In the genomic region with DNA sequence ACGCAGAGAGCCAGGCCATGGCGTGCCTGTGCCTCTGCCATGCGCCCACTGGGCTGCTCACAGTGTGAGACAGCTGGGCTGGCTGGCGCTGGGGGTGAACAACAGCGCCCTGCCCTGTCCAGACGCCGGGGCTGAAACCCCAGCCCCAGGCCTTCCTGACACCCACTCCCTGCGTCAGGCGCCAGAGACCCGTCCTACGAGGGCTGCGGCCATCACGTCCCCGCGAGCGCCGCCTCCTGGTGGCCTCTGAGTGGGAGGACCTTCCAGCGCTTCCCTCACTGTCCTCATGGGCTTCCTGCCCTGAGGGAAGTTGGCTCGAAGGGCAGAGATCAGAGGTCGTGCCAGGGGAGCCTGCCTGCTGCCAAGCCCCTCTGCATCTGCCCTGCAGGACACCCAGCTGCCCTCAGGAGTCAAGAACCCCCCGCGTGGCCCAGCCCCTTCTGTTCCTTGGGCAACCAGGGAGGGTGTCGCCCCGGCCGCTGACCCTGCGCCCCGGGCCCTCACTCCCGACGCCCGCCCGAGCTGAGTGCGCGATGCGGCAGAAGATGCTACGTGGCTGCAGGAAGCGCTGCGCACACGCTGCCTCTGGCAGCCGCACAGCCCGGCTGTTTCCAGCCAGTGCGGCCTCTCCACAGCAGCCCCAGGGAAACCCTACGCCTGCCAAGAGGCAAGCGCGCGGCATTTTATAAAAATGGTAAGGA, we compare ENCODE assay signal across 17 cellular contexts. TPM values are rescaled to one million over a fixed set of nuclear protein-coding genes. Genes with fewer than 3 reads are reported as not detected.
DNase-seq lines count a peak whose midpoint lies in the region; ATAC-seq, FAIRE-seq and TF ChIP-seq lines count a peak whose summit lies in the region.
"Had no signal": no experiment of that assay in that cellular context is flagged by ENCODE, and none has a peak within 500 bp of the region (broad histone marks: within the 10 kb centered on the region; RNA-seq: fewer than 3 reads in every experiment).

No MANE protein-coding gene starts in this region.

- H3K23ac ChIP-seq in neuronal stem cell (ENCODE audit: low read depth, low read length, poor library complexity) = peak overlapping the region; percentile 80

- no peak overlapping the region for H3K4me3 Mint-ChIP-seq in glutamatergic neuron (ENCODE audit: unreplicated experiment)
- H3K4me3 Mint-ChIP-seq: activated naive CD8-positive, alpha-beta T cell; memory B cell had no signal

- peaks cover 2% of the 10 kb centered on the region for H3K9me3 Mint-ChIP-seq in glutamatergic neuron (ENCODE audit: unreplicated experiment)

- FAIRE-seq in GM12891 (lab: Jason Lieb, UNC) = no peak
- FAIRE-seq: pancreas, TTC549 had no signal

- no peak overlapping the region for H3K4me3 ChIP-seq in astrocyte of the spinal cord (ENCODE audit: low read depth, low read length)
- H3K4me3 ChIP-seq in neuronal stem cell (ENCODE audit: low read length in 2 of 2) = no peak overlapping the region
- H3K4me3 ChIP-seq: pancreas had no signal

- no peak overlapping the region for H2AK5ac ChIP-seq in neuronal stem cell (ENCODE audit: low read depth, low read length)

- in situ Hi-C loops in astrocyte of the spinal cord (cut with HindIII; ENCODE audit: low sequenced_read_pairs) = no loop called here

- H3K36me3 ChIP-seq in neuronal stem cell (replicated peaks in 1 of 2; ENCODE audit: control insufficient read depth in 2 of 2, insufficient read depth in 2 of 2, low read length in 2 of 2) = peaks cover 19 to 73% of the 10 kb centered on the region in 2 donors

- H3K9ac ChIP-seq in neuronal stem cell (ENCODE audit: low read depth, low read length, poor library complexity) = peak overlapping the region; percentile 63

- peaks cover 23% of the 10 kb centered on the region for H3K79me1 ChIP-seq in neuronal stem cell (ENCODE audit: low read depth, low read length)

- TF ChIP-seq CTCF in astrocyte of the spinal cord (IDR thresholded peaks at IDR 0.05; ENCODE audit: low read depth, low read length) = peak; percentile 25
- peak; percentile 31 for TF ChIP-seq CTCF in glutamatergic neuron (IDR thresholded peaks at IDR 0.05; ENCODE audit: partially characterized antibody, unreplicated experiment)

- H3K4me2 ChIP-seq in neuronal stem cell (ENCODE audit: insufficient read depth, low read length, poor library complexity, severe bottlenecking) = no peak overlapping the region

- peaks cover under 1% of the 10 kb centered on the region for H3K36me3 Mint-ChIP-seq in glutamatergic neuron (ENCODE audit: unreplicated experiment)

- no peak for TF ChIP-seq POLR2A in GM12891 (IDR thresholded peaks at IDR 0.05; ENCODE audit: low read depth, low read length)

- H3K9me3 ChIP-seq in neuronal stem cell (replicated peaks in 1 of 2; ENCODE audit: control insufficient read depth in 2 of 2, insufficient read depth in 1 of 2, low read depth in 1 of 2, low read length in 2 of 2) = peaks cover 0 to 26% of the 10 kb centered on the region in 2 donors
- H3K9me3 ChIP-seq: pancreas had no signal

- no peak overlapping the region for H3K4ac ChIP-seq in neuronal stem cell (ENCODE audit: low read length)

- H3K18ac ChIP-seq in neuronal stem cell (ENCODE audit: low read length) = peak overlapping the region; percentile 38

- no peaks in the 10 kb centered on the region for H3K4me1 ChIP-seq in neuronal stem cell (ENCODE audit: control insufficient read depth in 2 of 2, insufficient read depth in 1 of 2, low read depth in 1 of 2, low read length in 2 of 2)
- H3K4me1 ChIP-seq: pancreas had no signal

- no peak overlapping the region for H3K27ac ChIP-seq in neuronal stem cell (replicated peaks; ENCODE audit: low read length)
- H3K27ac ChIP-seq: pancreas, RWPE1 had no signal

- H3K4me1 Mint-ChIP-seq in glutamatergic neuron (ENCODE audit: low read depth, unreplicated experiment) = no peaks in the 10 kb centered on the region

- no peak overlapping the region for H2BK120ac ChIP-seq in neuronal stem cell (ENCODE audit: low read depth, low read length)

- H2AFZ ChIP-seq in neuronal stem cell (ENCODE audit: low read length) = no peak overlapping the region

- no CpG with 5 or more reads among the region's 45 CpGs for WGBS in neuronal stem cell (ENCODE audit: extremely low coverage in 2 of 2, insufficient read length in 2 of 2, insufficient replicate concordance in 1 of 2), 2 donors

- no peak overlapping the region for H4K8ac ChIP-seq in neuronal stem cell (ENCODE audit: low read depth, low read length)

- DNase-seq in GM12891 (ENCODE audit: insufficient read length, low spot score) = peak; percentile 5
- DNase-seq in astrocyte of the spinal cord (ENCODE audit: low read depth, low spot score) = no peak
- DNase-seq in glutamatergic neuron = peak; percentile 48
- DNase-seq in neuronal stem cell (ENCODE audit: low spot score) = no peak
- no peak for DNase-seq in HUDEP-2 (lab: John Stamatoyannopoulos, UW; ENCODE audit: unreplicated experiment in 76 of 76)
- no peak for DNase-seq in globus pallidus (ENCODE audit: low spot score)
- DNase-seq in T-helper 9 cell = no peak
- DNase-seq: GOT3; NCI-H1092 treated with DMSO at 0.1 percent for 48 hours; NCI-H69; stimulated activated CD4-positive, alpha-beta T cell treated with anti-CD3 and anti-CD28 coated beads, Interleukin-1b, Interleukin-23, amount 100 ng/mL, for 48 hours had no signal

- H4K91ac ChIP-seq in neuronal stem cell (ENCODE audit: low read depth, low read length, poor library complexity) = peak overlapping the region; percentile 24

- ATAC-seq in HG03342 (IDR thresholded peaks at IDR 0.05; ENCODE audit: unreplicated experiment) = no peak

- H3K27me3 Mint-ChIP-seq in glutamatergic neuron (ENCODE audit: unreplicated experiment) = peaks cover 5% of the 10 kb centered on the region
- H3K27me3 Mint-ChIP-seq: activated naive CD8-positive, alpha-beta T cell; memory B cell had no signal

- no peak overlapping the region for H3K27ac Mint-ChIP-seq in glutamatergic neuron (ENCODE audit: unreplicated experiment)
- H3K27ac Mint-ChIP-seq: activated naive CD8-positive, alpha-beta T cell; memory B cell had no signal

- peak overlapping the region; percentile 10 for H2BK12ac ChIP-seq in neuronal stem cell (ENCODE audit: low read length)

- no peak overlapping the region for H2BK15ac ChIP-seq in neuronal stem cell (ENCODE audit: low read length)

- H3K14ac ChIP-seq in neuronal stem cell (ENCODE audit: low read length) = peak overlapping the region; percentile 71

- no peaks in the 10 kb centered on the region for H3K27me3 ChIP-seq in neuronal stem cell (ENCODE audit: control insufficient read depth in 3 of 3, insufficient read depth in 3 of 3, low read depth in 1 of 3, low read length in 3 of 3)
- H3K27me3 ChIP-seq: pancreas had no signal

- peak overlapping the region; percentile 53 for H2BK5ac ChIP-seq in neuronal stem cell (ENCODE audit: low read length)

TF ChIP-seq in GM12891, 5 proteins besides CTCF, POLR2A, EP300 and RAD21:
- TF ChIP-seq SPI1 (IDR thresholded peaks at IDR 0.05; ENCODE audit: low read depth, low read length) (no peak), PAX5 (IDR thresholded peaks at IDR 0.05; ENCODE audit: insufficient read depth, low read length, severe bottlenecking) (no peak), POLR2AphosphoS5 (IDR thresholded peaks at IDR 0.05; ENCODE audit: low read depth, low read length) (no peak), POU2F2 (IDR thresholded peaks at IDR 0.05; ENCODE audit: low read depth, low read length) (no peak), TAF1 (IDR thresholded peaks at IDR 0.05; ENCODE audit: low read depth, low read length) (no peak)
TF ChIP-seq in GM12891: peak in this region for 0.

RNA-seq across cellular contexts. Expression of gene NELFA, which starts 16.2 kb away (rescaled TPM):
- polyA plus RNA-seq in GM12891 (2012; ENCODE audit: low read depth, missing spikeins) = 18.5 TPM
- 39.6 TPM for total RNA-seq in glutamatergic neuron (ENCODE audit: unreplicated experiment)
- polyA plus RNA-seq in neuronal stem cell (2013, experiment 1 of 2) = 42.9 TPM
- polyA plus RNA-seq in neuronal stem cell (2013, experiment 2 of 2) = 44.3 TPM

Comparison
In these comparisons a context has a peak if more than half of its experiments do, and no peak if none do; other contexts are left out.
1. DNase-seq: peak in GM12891 (single experiment) and glutamatergic neuron (single experiment); none in astrocyte of the spinal cord (single experiment), neuronal stem cell (single experiment), HUDEP-2 (0 of 76), globus pallidus (single experiment) and T-helper 9 cell (single experiment).